31 cellular contexts compared by ENCODE assay signal in genomic region chr10:44854693-44855350, GRCh38. TPM values are rescaled to one million over a fixed set of nuclear protein-coding genes. Genes with fewer than 3 reads are reported as not detected.
DNase-seq lines count a peak whose midpoint lies in the region; ATAC-seq and TF ChIP-seq lines count a peak whose summit lies in the region.
"Had no signal": no experiment of that assay in that cellular context is flagged by ENCODE, and none has a peak within 500 bp of the region (broad histone marks: within the 10 kb centered on the region; RNA-seq: fewer than 3 reads in every experiment).

No MANE protein-coding gene starts in this region.

- H3K36me3 Mint-ChIP-seq in natural killer cell = no peaks in the 10 kb centered on the region
- H3K36me3 Mint-ChIP-seq: activated CD4-positive, alpha-beta memory T cell treated with anti-CD3 and anti-CD28 coated beads for 36 hours; CD4-positive, alpha-beta memory T cell had no signal

- H3K36me3 ChIP-seq in BLaER1 = no peaks in the 10 kb centered on the region
- H3K36me3 ChIP-seq: brain microvascular endothelial cell, HAP-1, left ventricle myocardium inferior had no signal

- no peak overlapping the region for H3K4me3 ChIP-seq in BLaER1
- H3K4me3 ChIP-seq: HAP-1, left ventricle myocardium inferior had no signal

- H3K27ac Mint-ChIP-seq in natural killer cell = no peak overlapping the region
- H3K27ac Mint-ChIP-seq: activated CD4-positive, alpha-beta memory T cell treated with anti-CD3 and anti-CD28 coated beads for 36 hours; activated T-helper 1 cell treated with anti-CD3 and anti-CD28 coated beads, Interleukin-12 subunit alpha, Interleukin-12 subunit beta, Interleukin-2, Interleukin-4 antibody, amounts not matched to agents 30 ng/mL and 10 ng/mL and 1 ng/mL, durations not matched to agents 14 hours and 24 hours and 36 hours; CD4-positive, alpha-beta memory T cell had no signal

- peaks cover 0 to 5% of the 10 kb centered on the region in 2 donors for H3K27me3 Mint-ChIP-seq in natural killer cell (ENCODE audit: low read depth in 2 of 2)
- H3K27me3 Mint-ChIP-seq: activated CD4-positive, alpha-beta memory T cell treated with anti-CD3 and anti-CD28 coated beads for 36 hours; CD4-positive, alpha-beta memory T cell had no signal

- no peaks in the 10 kb centered on the region for H3K9me3 ChIP-seq in BLaER1
- H3K9me3 ChIP-seq: HAP-1, left ventricle myocardium inferior had no signal

- no peaks in the 10 kb centered on the region for H3K27me3 ChIP-seq in BLaER1
- H3K27me3 ChIP-seq: brain microvascular endothelial cell had no signal

- H3K27ac ChIP-seq in BLaER1 (peak overlapping the region; percentile 25; the same call in 1 of the 2 replicates), angular gyrus (ENCODE audit: low read depth, low read length) (peak overlapping the region; percentile 36)
- H3K27ac ChIP-seq: brain microvascular endothelial cell, KMS-11, left ventricle myocardium inferior had no signal

- H3K4me1 Mint-ChIP-seq in natural killer cell = no peaks in the 10 kb centered on the region
- H3K4me1 Mint-ChIP-seq: CD4-positive, alpha-beta memory T cell had no signal

- H3K9me3 Mint-ChIP-seq in natural killer cell = no peaks in the 10 kb centered on the region
- H3K9me3 Mint-ChIP-seq: activated CD4-positive, alpha-beta memory T cell treated with anti-CD3 and anti-CD28 coated beads for 36 hours; activated T-helper 1 cell treated with anti-CD3 and anti-CD28 coated beads, Interleukin-12 subunit alpha, Interleukin-12 subunit beta, Interleukin-2, Interleukin-4 antibody, amounts not matched to agents 30 ng/mL and 10 ng/mL and 1 ng/mL, durations not matched to agents 14 hours and 24 hours and 36 hours; CD4-positive, alpha-beta memory T cell had no signal

- H3K9ac ChIP-seq in BLaER1 = no peak overlapping the region
- H3K9ac ChIP-seq: KMS-11 had no signal

- intact Hi-C loops in natural killer cell (cut with micrococcal nuclease) = no loop called here

- no peak overlapping the region for H3K4me3 Mint-ChIP-seq in natural killer cell
- H3K4me3 Mint-ChIP-seq: activated CD4-positive, alpha-beta memory T cell treated with anti-CD3 and anti-CD28 coated beads for 36 hours; activated T-helper 1 cell treated with anti-CD3 and anti-CD28 coated beads, Interleukin-12 subunit alpha, Interleukin-12 subunit beta, Interleukin-2, Interleukin-4 antibody, amounts not matched to agents 30 ng/mL and 10 ng/mL and 1 ng/mL, durations not matched to agents 14 hours and 24 hours and 36 hours; CD4-positive, alpha-beta memory T cell had no signal

- DNase-seq in hippocampal formation (lab: John Stamatoyannopoulos, UW) (peak; percentile 18 to 23), nucleus accumbens (lab: John Stamatoyannopoulos, UW) (peak in 36 of 56 donors; percentile 14 to 70 (median 37)), KG1 (lab: John Stamatoyannopoulos, UW) (no peak), natural killer cell (no peak), AG08395 (ENCODE audit: low spot score) (no peak)
- DNase-seq: activated CD4-positive, alpha-beta memory T cell treated with anti-CD3 and anti-CD28 coated beads for 36 hours; activated CD4-positive, CD25-positive, alpha-beta regulatory T cell treated with anti-CD3 and anti-CD28 coated beads, Interleukin-2, amount 50 U/mL, for 72 hours; activated CD8-positive, alpha-beta memory T cell treated with anti-CD3 and anti-CD28 coated beads, Interleukin-2, amount 50 U/mL, for 4 hours; activated naive CD4-positive, alpha-beta T cell treated with Interleukin-2 at 50 U/mL for 16 hours; brain microvascular endothelial cell; CD4-positive, alpha-beta memory T cell; left ventricle myocardium inferior; mesendoderm; NCI-H1417 treated with DMSO at 0.1 percent for 48 hours; NCI-H2029 treated with DMSO at 0.1 percent for 48 hours; NCI-H526 treated with DMSO at 0.1 percent for 48 hours; PC-3; Right ventricle myocardium superior; stimulated activated CD4-positive, alpha-beta T cell treated with anti-CD3 and anti-CD28 coated beads, Interleukin-15, amount 100 ng/mL, for 24 hours; stimulated activated CD4-positive, alpha-beta T cell treated with anti-CD3 and anti-CD28 coated beads, Interleukin-4, amount 100 ng/mL, for 4 hours; trophoblast cell had no signal

- ATAC-seq in natural killer cell = no peak
- ATAC-seq in GM19395 (IDR thresholded peaks at IDR 0.05; ENCODE audit: unreplicated experiment) = no peak
- ATAC-seq: PC-3 had no signal

- H3K4me2 ChIP-seq in BLaER1 = peak overlapping the region; percentile 71
- H3K4me2 ChIP-seq: KMS-11 had no signal

- peaks cover 59% of the 10 kb centered on the region for H3K4me1 ChIP-seq in BLaER1
- H3K4me1 ChIP-seq: HAP-1 had no signal

- TF ChIP-seq CTCF in natural killer cell (IDR thresholded peaks at IDR 0.05) = no peak

- H4K20me1 ChIP-seq in BLaER1 = no peaks in the 10 kb centered on the region

RNA-seq across cellular contexts. Expression of gene TMEM72, which starts 56.3 kb away (rescaled TPM):
- total RNA-seq in natural killer cell = not detected
- total RNA-seq: A172; activated CD4-positive, alpha-beta memory T cell treated with anti-CD3 and anti-CD28 coated beads for 36 hours; activated T-helper 1 cell treated with anti-CD3 and anti-CD28 coated beads, Interleukin-12 subunit alpha, Interleukin-12 subunit beta, Interleukin-2, Interleukin-4 antibody, amounts not matched to agents 30 ng/mL and 10 ng/mL and 1 ng/mL, durations not matched to agents 14 hours and 24 hours and 36 hours; CD4-positive, alpha-beta memory T cell; glomerular endothelial cell; left ventricle myocardium inferior; PC-3; pulmonary artery endothelial cell; Right ventricle myocardium superior; T-helper 2 cell treated with Interferon-gamma antibody and Interleukin-4, amounts not matched to agents 100 ng/mL and 5 ng/mL, for 36 hours had no signal

Comparison
In these comparisons a context has a peak if more than half of its experiments do, and no peak if none do; other contexts are left out.
1. DNase-seq: peak in hippocampal formation (2 of 2) and nucleus accumbens (36 of 56); none in KG1 (single experiment), natural killer cell (single experiment) and AG08395 (single experiment).